Comparison of ENCODE assay signal across 1 cellular context in genomic region chr12:57182918-57183575, GRCh38.
TF ChIP-seq lines count a peak whose summit lies in the region.

No MANE protein-coding gene starts in this region.

TF ChIP-seq in GM23338, 12 proteins besides CTCF, POLR2A, EP300 and RAD21 (continued from another document):
- no peak for TF ChIP-seq REST (IDR thresholded peaks at IDR 0.05; ENCODE audit: unreplicated experiment)
- TF ChIP-seq ZNF331 (CRISPR knock-in tag; IDR thresholded peaks at IDR 0.05; ENCODE audit: low read depth) = no peak
- TF ChIP-seq NANOG (IDR thresholded peaks at IDR 0.05; ENCODE audit: borderline replicate concordance) = no peak
- TF ChIP-seq JUNB (IDR thresholded peaks at IDR 0.05; ENCODE audit: unreplicated experiment) = no peak
- no peak for TF ChIP-seq ZNF114 (CRISPR knock-in tag; IDR thresholded peaks at IDR 0.05)
- TF ChIP-seq ETS1 (IDR thresholded peaks at IDR 0.05) = no peak
